Comparison of ENCODE assay signal across 24 cellular contexts in the genomic region with DNA sequence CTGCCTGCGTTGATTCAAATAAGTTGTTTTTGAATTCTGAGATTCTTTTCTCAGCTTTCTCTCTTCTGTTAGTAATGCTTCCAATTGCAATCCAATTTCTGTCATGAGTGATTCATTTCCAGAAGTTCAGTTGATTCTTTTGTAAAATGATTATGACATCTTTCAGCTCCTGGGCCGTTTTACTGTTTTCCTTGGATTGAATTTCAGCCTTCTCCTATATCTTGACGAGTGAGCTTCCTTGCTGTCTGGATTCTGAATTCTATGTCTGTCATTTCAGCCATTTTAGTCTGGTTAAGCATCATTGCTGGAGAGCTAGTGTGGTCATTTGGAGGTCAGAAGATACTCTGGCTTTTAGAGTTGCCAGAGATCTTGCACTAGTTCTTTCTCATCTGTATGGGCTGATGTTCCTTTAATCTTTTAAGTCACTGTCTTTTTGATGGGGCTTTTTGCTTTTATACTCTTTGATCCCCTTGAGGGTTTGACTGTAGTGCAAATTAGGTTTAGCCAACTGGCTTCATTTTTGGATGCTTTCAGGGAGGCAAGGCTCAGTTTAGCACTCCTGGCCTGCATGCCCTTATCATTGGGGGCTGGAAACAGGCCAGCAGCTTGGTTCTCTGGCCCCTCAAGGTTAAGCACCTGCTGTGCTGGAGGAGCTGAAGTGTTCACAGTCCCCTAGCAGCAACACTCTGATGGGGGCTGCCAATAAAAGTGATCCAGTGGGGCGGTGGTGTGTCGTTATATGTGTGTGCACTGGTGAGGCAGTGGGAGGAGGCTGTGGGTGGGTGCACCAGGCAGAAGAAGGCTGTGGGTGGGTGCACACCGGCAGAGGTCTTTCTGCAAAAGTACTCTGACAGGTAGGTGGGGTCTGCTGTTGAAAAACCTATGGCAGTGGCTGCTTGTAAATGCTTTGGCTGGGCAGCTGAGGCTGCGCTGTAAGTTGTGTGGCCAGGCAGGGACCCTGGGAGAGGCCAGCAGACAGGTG. TPM values are rescaled to one million over a fixed set of nuclear protein-coding genes. Genes with fewer than 3 reads are reported as not detected.
DNase-seq lines count a peak whose midpoint lies in the region; ATAC-seq and TF ChIP-seq lines count a peak whose summit lies in the region.
"Had no signal": no experiment of that assay in that cellular context is flagged by ENCODE, and none has a peak within 500 bp of the region (broad histone marks: within the 10 kb centered on the region; RNA-seq: fewer than 3 reads in every experiment).

No MANE protein-coding gene starts in this region.

- H3K36me3 Mint-ChIP-seq in naive B cell (peaks cover 24 to 27% of the 10 kb centered on the region in 2 donors), WTC11 (no peaks in the 10 kb centered on the region)

- H3K27me3 Mint-ChIP-seq in naive B cell (no peaks in the 10 kb centered on the region), WTC11 (ENCODE audit: low read depth) (no peaks in the 10 kb centered on the region)
- H3K27me3 Mint-ChIP-seq: CD4-positive, CD25-positive, alpha-beta regulatory T cell; central memory CD8-positive, alpha-beta T cell; naive thymus-derived CD8-positive, alpha-beta T cell had no signal

- no peaks in the 10 kb centered on the region for H3K27me3 ChIP-seq in Peyer's patch
- H3K27me3 ChIP-seq: esophagus squamous epithelium, SJSA1 had no signal

- ATAC-seq in naive B cell (ENCODE audit: low read depth in 2 of 2) (no peak), WTC11 (no peak)
- ATAC-seq: naive thymus-derived CD8-positive, alpha-beta T cell had no signal

- H3K27ac ChIP-seq in C4-2B (peak overlapping the region; percentile 1; the same call in 1 of the 2 replicates), caudate nucleus (ENCODE audit: low read depth, low read length) (peak overlapping the region; percentile 66), Peyer's patch (no peak overlapping the region)
- H3K27ac ChIP-seq: esophagus squamous epithelium, GM23248, SJSA1 had no signal

- H3K9me3 Mint-ChIP-seq in naive B cell (peaks cover 2 to 15% (median 6%) of the 10 kb centered on the region in 7 donors), WTC11 (no peaks in the 10 kb centered on the region)

- H3K9me3 ChIP-seq in Peyer's patch: no peaks in the 10 kb centered on the region
- H3K9me3 ChIP-seq: esophagus squamous epithelium, SJSA1 had no signal

- H3K4me3 Mint-ChIP-seq in naive B cell: peak overlapping the region in 4 of 8 donors; percentile 5 to 58 (median 28)
- H3K4me3 Mint-ChIP-seq in WTC11: no peak overlapping the region
- H3K4me3 Mint-ChIP-seq: CD4-positive, CD25-positive, alpha-beta regulatory T cell; central memory CD8-positive, alpha-beta T cell; naive thymus-derived CD8-positive, alpha-beta T cell had no signal

- no peak for TF ChIP-seq CTCF in C4-2B (conservative IDR thresholded peaks at IDR 0.05)
- no peak for TF ChIP-seq CTCF in WTC11 (IDR thresholded peaks at IDR 0.05)
- no peak for TF ChIP-seq CTCF in Peyer's patch (IDR thresholded peaks at IDR 0.05)
- TF ChIP-seq CTCF in foreskin fibroblast (IDR thresholded peaks at IDR 0.05; ENCODE audit: low read depth, low read length): no peak

- TF ChIP-seq POLR2A in Peyer's patch (IDR thresholded peaks at IDR 0.05): no peak

- CTCF ChIA-PET in WTC11 (lab: Charles Lee): no interaction called here

- H3K4me3 ChIP-seq in Peyer's patch: no peak overlapping the region
- no peak overlapping the region for H3K4me3 ChIP-seq in foreskin fibroblast (ENCODE audit: low read depth in 1 of 2, low read length in 2 of 2)
- H3K4me3 ChIP-seq: esophagus squamous epithelium, GM23248, SJSA1 had no signal

- H3K4me1 ChIP-seq in Peyer's patch: no peaks in the 10 kb centered on the region
- H3K4me1 ChIP-seq: esophagus squamous epithelium, SJSA1 had no signal

- peak overlapping the region in 4 of 6 donors; percentile 55 to 80 (median 68) for H3K27ac Mint-ChIP-seq in naive B cell
- no peak overlapping the region for H3K27ac Mint-ChIP-seq in WTC11
- H3K27ac Mint-ChIP-seq: CD4-positive, CD25-positive, alpha-beta regulatory T cell; naive thymus-derived CD8-positive, alpha-beta T cell had no signal

- H3K4me1 Mint-ChIP-seq in naive B cell (peaks cover 63 to 80% (median 73%) of the 10 kb centered on the region in 3 donors), WTC11 (peaks cover 24% of the 10 kb centered on the region)

- H3K36me3 ChIP-seq in Peyer's patch: no peaks in the 10 kb centered on the region
- H3K36me3 ChIP-seq: esophagus squamous epithelium, SJSA1 had no signal

- DNase-seq in NCI-H524 treated with DMSO at 0.1 percent for 48 hours (lab: John Stamatoyannopoulos, UW) (peak; percentile 15), caudate nucleus (lab: John Stamatoyannopoulos, UW) (peak in 26 of 61 donors; percentile 1 to 71 (median 10)), naive B cell (no peak), WTC11 (ENCODE audit: low spot score) (no peak), NCI-H146 (lab: John Stamatoyannopoulos, UW) (no peak), Peyer's patch (no peak), foreskin fibroblast (no peak)
- DNase-seq: activated CD8-positive, alpha-beta memory T cell treated with anti-CD3 and anti-CD28 coated beads for 24 hours; CD4-positive, CD25-positive, alpha-beta regulatory T cell; DMS153; effector CD4-positive, alpha-beta T cell; esophagus squamous epithelium; GM23248; islet precursor cell; Kasumi-1; naive thymus-derived CD8-positive, alpha-beta T cell; NCI-H2171; NCI-H69; stimulated activated CD4-positive, alpha-beta T cell treated with anti-CD3 and anti-CD28 coated beads, Interleukin-2, amount 100 ng/mL, for 48 hours; substantia nigra; T-helper 2 cell had no signal

- POLR2A ChIA-PET in WTC11 (lab: Charles Lee): interaction anchor here (0.5 kb wide), 1 partner anchor 1905 kb away, joined by 3 read pairs; no protein-coding TSS in a partner anchor

TF ChIP-seq in WTC11, 78 proteins besides CTCF, POLR2A, EP300 and RAD21 (continues in another document):
- TF ChIP-seq CBFB (CRISPR knock-in tag; IDR thresholded peaks at IDR 0.05; ENCODE audit: low read depth) (no peak), ZNF425 (CRISPR knock-in tag; conservative IDR thresholded peaks at IDR 0.05) (no peak), NFE2L1 (CRISPR knock-in tag; IDR thresholded peaks at IDR 0.05) (no peak), ZNF416 (CRISPR knock-in tag; IDR thresholded peaks at IDR 0.05) (no peak), GABPB1 (CRISPR knock-in tag; IDR thresholded peaks at IDR 0.05) (no peak)
- TF ChIP-seq, protein P1, sequence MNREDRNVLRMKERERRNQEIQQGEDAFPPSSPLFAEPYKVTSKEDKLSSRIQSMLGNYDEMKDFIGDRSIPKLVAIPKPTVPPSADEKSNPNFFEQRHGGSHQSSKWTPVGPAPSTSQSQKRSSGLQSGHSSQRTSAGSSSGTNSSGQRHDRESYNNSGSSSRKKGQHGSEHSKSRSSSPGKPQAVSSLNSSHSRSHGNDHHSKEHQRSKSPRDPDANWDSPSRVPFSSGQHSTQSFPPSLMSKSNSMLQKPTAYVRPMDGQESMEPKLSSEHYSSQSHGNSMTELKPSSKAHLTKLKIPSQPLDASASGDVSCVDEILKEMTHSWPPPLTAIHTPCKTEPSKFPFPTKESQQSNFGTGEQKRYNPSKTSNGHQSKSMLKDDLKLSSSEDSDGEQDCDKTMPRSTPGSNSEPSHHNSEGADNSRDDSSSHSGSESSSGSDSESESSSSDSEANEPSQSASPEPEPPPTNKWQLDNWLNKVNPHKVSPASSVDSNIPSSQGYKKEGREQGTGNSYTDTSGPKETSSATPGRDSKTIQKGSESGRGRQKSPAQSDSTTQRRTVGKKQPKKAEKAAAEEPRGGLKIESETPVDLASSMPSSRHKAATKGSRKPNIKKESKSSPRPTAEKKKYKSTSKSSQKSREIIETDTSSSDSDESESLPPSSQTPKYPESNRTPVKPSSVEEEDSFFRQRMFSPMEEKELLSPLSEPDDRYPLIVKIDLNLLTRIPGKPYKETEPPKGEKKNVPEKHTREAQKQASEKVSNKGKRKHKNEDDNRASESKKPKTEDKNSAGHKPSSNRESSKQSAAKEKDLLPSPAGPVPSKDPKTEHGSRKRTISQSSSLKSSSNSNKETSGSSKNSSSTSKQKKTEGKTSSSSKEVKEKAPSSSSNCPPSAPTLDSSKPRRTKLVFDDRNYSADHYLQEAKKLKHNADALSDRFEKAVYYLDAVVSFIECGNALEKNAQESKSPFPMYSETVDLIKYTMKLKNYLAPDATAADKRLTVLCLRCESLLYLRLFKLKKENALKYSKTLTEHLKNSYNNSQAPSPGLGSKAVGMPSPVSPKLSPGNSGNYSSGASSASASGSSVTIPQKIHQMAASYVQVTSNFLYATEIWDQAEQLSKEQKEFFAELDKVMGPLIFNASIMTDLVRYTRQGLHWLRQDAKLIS (CRISPR knock-in tag; IDR thresholded peaks at IDR 0.05; ENCODE audit: borderline replicate concordance): no peak

RNA-seq across cellular contexts. Expression of gene MCTP2, which starts 51.2 kb away (rescaled TPM):
- 10 to 100 TPM; 12.7 to 30.5 (median 17.5) TPM for polyA plus RNA-seq in naive B cell (ENCODE audit: low read depth in 6 of 6)
- 7.3 to 7.4 TPM (median 7.4 TPM) in 3 replicates for total RNA-seq in WTC11 (2021)
- total RNA-seq in Peyer's patch: 100 to 1,000 TPM in 1 of 4 donors, 10 to 100 TPM in 3; 40.8 to 241 (median 74.0) TPM

Comparison
In these comparisons a context has a peak if more than half of its experiments do, and no peak if none do; other contexts are left out.
1. H3K27ac ChIP-seq: peak in C4-2B (single experiment) and caudate nucleus (single experiment); none in Peyer's patch (0 of 4).